Comparison of ENCODE assay signal across 10 cellular contexts in genomic region chr12:115354476-115354890, GRCh38.
A peak's percentile ranks its signal among the peaks of the same experiment; 100 is the strongest.
DNase-seq lines count a peak whose midpoint lies in the region; ATAC-seq and TF ChIP-seq lines count a peak whose summit lies in the region.
"Had no signal": no experiment of that assay in that cellular context is flagged by ENCODE, and none has a peak within 500 bp of the region (broad histone marks: within the 10 kb centered on the region; RNA-seq: fewer than 3 reads in every experiment).

No MANE protein-coding gene starts in this region.

- no peak for DNase-seq in activated CD8-positive, alpha-beta memory T cell treated with anti-CD3 and anti-CD28 coated beads, Interleukin-2, amount 10 ng/mL, durations not matched to agents 7 days and 5 days
- no peak for DNase-seq in activated CD8-positive, alpha-beta memory T cell treated with anti-CD3 and anti-CD28 coated beads for 24 hours
- DNase-seq in upper lobe of right lung: no peak
- DNase-seq in GM19238 (ENCODE audit: insufficient read length, low spot score): no peak
- no peak for DNase-seq in progenitor cell of endocrine pancreas (ENCODE audit: low spot score, unreplicated experiment)
- DNase-seq: SIG-M5 had no signal

- H3K4me3 Mint-ChIP-seq in activated CD8-positive, alpha-beta memory T cell treated with anti-CD3 and anti-CD28 coated beads, Interleukin-2, amount 10 ng/mL, durations not matched to agents 7 days and 5 days: peak overlapping the region; percentile 26
- H3K4me3 Mint-ChIP-seq in progenitor cell of endocrine pancreas (ENCODE audit: low read depth): no peak overlapping the region

- H3K36me3 ChIP-seq in liver (ENCODE audit: control insufficient read depth in 4 of 4, insufficient read depth in 3 of 4, low read depth in 1 of 4, low read length in 3 of 4) (no peaks in the 10 kb centered on the region), upper lobe of right lung (no peaks in the 10 kb centered on the region)
- H3K36me3 ChIP-seq: BLaER1 treated with 17β-estradiol and CSF1 and Interleukin-3, amounts not matched to agents 10 nM and 100 nM had no signal

- H3K27me3 ChIP-seq in liver (ENCODE audit: control insufficient read depth in 4 of 4, insufficient read depth in 4 of 4, low read length in 3 of 4) (no peaks in the 10 kb centered on the region), upper lobe of right lung (no peaks in the 10 kb centered on the region)
- H3K27me3 ChIP-seq: BLaER1 treated with 17β-estradiol and CSF1 and Interleukin-3, amounts not matched to agents 10 nM and 100 nM had no signal

- no peak for TF ChIP-seq RAD21 in liver (IDR thresholded peaks at IDR 0.05)

- H3K4me3 ChIP-seq in liver (ENCODE audit: low read depth in 1 of 3, low read length in 3 of 3) (peak overlapping the region; percentile 42 to 60 (median 54)), upper lobe of right lung (peak overlapping the region; percentile 27)
- H3K4me3 ChIP-seq: BLaER1 treated with 17β-estradiol and CSF1 and Interleukin-3, amounts not matched to agents 10 nM and 100 nM had no signal

- WGBS in liver: 53% methylated on average over 1 of the region's 1 CpG

- H3K9me3 ChIP-seq in liver (ENCODE audit: control insufficient read depth in 4 of 4, low read length in 3 of 4) (no peaks in the 10 kb centered on the region), upper lobe of right lung (no peaks in the 10 kb centered on the region)

- H3K4me1 ChIP-seq in liver (ENCODE audit: control insufficient read depth in 4 of 4, insufficient read depth in 4 of 4, low read length in 3 of 4): peaks cover 0 to 5% (median 2%) of the 10 kb centered on the region in 4 donors
- peaks cover 2% of the 10 kb centered on the region for H3K4me1 ChIP-seq in upper lobe of right lung

- H3K9me3 Mint-ChIP-seq in activated CD8-positive, alpha-beta memory T cell treated with anti-CD3 and anti-CD28 coated beads, Interleukin-2, amount 10 ng/mL, durations not matched to agents 7 days and 5 days (ENCODE audit: low read depth): peaks cover 7% of the 10 kb centered on the region
- H3K9me3 Mint-ChIP-seq in progenitor cell of endocrine pancreas (ENCODE audit: low read depth): peaks cover 3% of the 10 kb centered on the region

- no peaks in the 10 kb centered on the region for H3K36me3 Mint-ChIP-seq in activated CD8-positive, alpha-beta memory T cell treated with anti-CD3 and anti-CD28 coated beads, Interleukin-2, amount 10 ng/mL, durations not matched to agents 7 days and 5 days
- no peaks in the 10 kb centered on the region for H3K36me3 Mint-ChIP-seq in progenitor cell of endocrine pancreas (ENCODE audit: insufficient read depth)

- H3K4me1 Mint-ChIP-seq in activated CD8-positive, alpha-beta memory T cell treated with anti-CD3 and anti-CD28 coated beads, Interleukin-2, amount 10 ng/mL, durations not matched to agents 7 days and 5 days: peaks cover 7% of the 10 kb centered on the region
- peaks cover 10% of the 10 kb centered on the region for H3K4me1 Mint-ChIP-seq in progenitor cell of endocrine pancreas (ENCODE audit: low read depth)

- H3K27ac Mint-ChIP-seq in activated CD8-positive, alpha-beta memory T cell treated with anti-CD3 and anti-CD28 coated beads, Interleukin-2, amount 10 ng/mL, durations not matched to agents 7 days and 5 days: peak overlapping the region; percentile 75
- H3K27ac Mint-ChIP-seq in progenitor cell of endocrine pancreas: no peak overlapping the region

- peak overlapping the region in 1 of 2 donors; percentile 30 for H3K9ac ChIP-seq in liver (ENCODE audit: low read depth in 1 of 2, low read length in 2 of 2)

- no peaks in the 10 kb centered on the region for H3K27me3 Mint-ChIP-seq in activated CD8-positive, alpha-beta memory T cell treated with anti-CD3 and anti-CD28 coated beads, Interleukin-2, amount 10 ng/mL, durations not matched to agents 7 days and 5 days
- peaks cover 14% of the 10 kb centered on the region for H3K27me3 Mint-ChIP-seq in progenitor cell of endocrine pancreas

- H3K27ac ChIP-seq in VCaP (peak overlapping the region; percentile 57; the same call in 1 of the 2 replicates), liver (ENCODE audit: low read depth in 1 of 2, low read length in 2 of 2) (no peak overlapping the region), upper lobe of right lung (peak overlapping the region; percentile 68)

- intact Hi-C loops in upper lobe of right lung (cut with DNase I): no loop called here

- no peak for ATAC-seq in activated CD8-positive, alpha-beta memory T cell treated with anti-CD3 and anti-CD28 coated beads, Interleukin-2, amount 10 ng/mL, durations not matched to agents 7 days and 5 days
- ATAC-seq in upper lobe of right lung (no peak), HG03045 (IDR thresholded peaks at IDR 0.05; ENCODE audit: unreplicated experiment) (no peak)

- CTCF ChIA-PET in activated CD8-positive, alpha-beta memory T cell treated with anti-CD3 and anti-CD28 coated beads, Interleukin-2, amount 10 ng/mL, durations not matched to agents 7 days and 5 days (lab: Charles Lee): no interaction called here

- TF ChIP-seq CTCF in VCaP (conservative IDR thresholded peaks at IDR 0.05) (no peak), liver (IDR thresholded peaks at IDR 0.05; ENCODE audit: low read depth, low read length, missing input control) (no peak), upper lobe of right lung (IDR thresholded peaks at IDR 0.05) (no peak), progenitor cell of endocrine pancreas (IDR thresholded peaks at IDR 0.05; ENCODE audit: unreplicated experiment) (no peak)

TF ChIP-seq in liver, 16 proteins besides CTCF, POLR2A, EP300 and RAD21:
- no peak for TF ChIP-seq FOXA2 (IDR thresholded peaks at IDR 0.05)
- TF ChIP-seq HNF4A (conservative IDR thresholded peaks at IDR 0.05): peak; percentile 15 to 21
- TF ChIP-seq SP1 (IDR thresholded peaks at IDR 0.05): no peak

Comparison
In these comparisons a context has a peak if more than half of its experiments do, and no peak if none do; other contexts are left out.
1. H3K27ac ChIP-seq: peak in VCaP (single experiment) and upper lobe of right lung (single experiment); none in liver (0 of 2).